ENCODE assay signal across 25 cellular contexts in genomic region chr10:54843932-54844331, GRCh38. TPM values are rescaled to one million over a fixed set of nuclear protein-coding genes. Genes with fewer than 3 reads are reported as not detected.
DNase-seq lines count a peak whose midpoint lies in the region; ATAC-seq and TF ChIP-seq lines count a peak whose summit lies in the region.
"Had no signal": no experiment of that assay in that cellular context is flagged by ENCODE, and none has a peak within 500 bp of the region (broad histone marks: within the 10 kb centered on the region; RNA-seq: fewer than 3 reads in every experiment).

No MANE protein-coding gene starts in this region.

- H3K27ac ChIP-seq in right atrium auricular region (peak overlapping the region in 1 of 2 donors; percentile 74), heart left ventricle (peak overlapping the region in 6 of 12 donors; percentile 24 to 62 (median 46)), SJCRH30 (no peak overlapping the region), ovary (no peak overlapping the region)
- H3K27ac ChIP-seq: A549; BLaER1 treated with 17β-estradiol and CSF1 and Interleukin-3, amounts not matched to agents 10 nM and 100 nM had no signal

- intact Hi-C loops in Right ventricle myocardium superior (cut with DNase I): no loop called here
- intact Hi-C loops in heart left ventricle (cut with DNase I): no loop called here
- intact Hi-C loops in ovary (cut with DNase I): no loop called here

- H3K36me3 ChIP-seq in right atrium auricular region (no peaks in the 10 kb centered on the region), heart left ventricle (no peaks in the 10 kb centered on the region), SJCRH30 (no peaks in the 10 kb centered on the region), ovary (no peaks in the 10 kb centered on the region)
- H3K36me3 ChIP-seq: BE2C; BLaER1 treated with 17β-estradiol and CSF1 and Interleukin-3, amounts not matched to agents 10 nM and 100 nM; HAP-1 had no signal

- H3K27me3 ChIP-seq in right atrium auricular region (no peaks in the 10 kb centered on the region), heart left ventricle (no peaks in the 10 kb centered on the region), SJCRH30 (no peaks in the 10 kb centered on the region), ovary (no peaks in the 10 kb centered on the region)
- H3K27me3 ChIP-seq: BE2C; BLaER1 treated with 17β-estradiol and CSF1 and Interleukin-3, amounts not matched to agents 10 nM and 100 nM had no signal

- H3K9me3 ChIP-seq in right atrium auricular region (peaks cover 0 to 3% of the 10 kb centered on the region in 2 donors), heart left ventricle (peaks cover 0 to 19% (median 0%) of the 10 kb centered on the region in 12 donors), SJCRH30 (replicated peaks) (no peaks in the 10 kb centered on the region), ovary (no peaks in the 10 kb centered on the region)
- H3K9me3 ChIP-seq: A549; BE2C; BLaER1 treated with 17β-estradiol and CSF1 and Interleukin-3, amounts not matched to agents 10 nM and 100 nM; HAP-1 had no signal

- peak; percentile 89 for ATAC-seq in Right ventricle myocardium superior (ENCODE audit: poor library complexity)
- ATAC-seq in heart left ventricle: peak in 3 of 4 donors; percentile 36 to 76 (median 62)
- ATAC-seq: A549 had no signal

- H3K4me3 ChIP-seq in right atrium auricular region (no peak overlapping the region), heart left ventricle (peak overlapping the region in 4 of 12 donors; percentile 6 to 35 (median 15)), SJCRH30 (no peak overlapping the region), ovary (no peak overlapping the region)
- H3K4me3 ChIP-seq: A549; BLaER1 treated with 17β-estradiol and CSF1 and Interleukin-3, amounts not matched to agents 10 nM and 100 nM; HAP-1 had no signal

- DNase-seq in Right ventricle myocardium superior: no peak
- no peak for DNase-seq in right atrium auricular region (ENCODE audit: low spot score)
- DNase-seq in heart left ventricle: no peak
- DNase-seq in inferior parietal cortex (ENCODE audit: extremely low spot score): peak; percentile 11
- peak; percentile 17 for DNase-seq in superior temporal gyrus (ENCODE audit: extremely low spot score)
- no peak for DNase-seq in SJCRH30
- no peak for DNase-seq in ovary
- DNase-seq in NCI-H187 (lab: John Stamatoyannopoulos, UW): no peak
- DNase-seq: 8988T; ACHN; AML-193; BE2C; CD4-positive, alpha-beta T cell; CD8-positive, alpha-beta memory T cell; DMS53; DMS79 treated with DMSO at 0.1 percent for 48 hours; GF-D8; GOT3; HFFc6 had no signal

- TF ChIP-seq POLR2A in heart left ventricle (IDR thresholded peaks at IDR 0.05): no peak
- TF ChIP-seq POLR2A in ovary (IDR thresholded peaks at IDR 0.05): no peak

- no peak for TF ChIP-seq CTCF in right atrium auricular region (IDR thresholded peaks at IDR 0.05)
- TF ChIP-seq CTCF in heart left ventricle (IDR thresholded peaks at IDR 0.05): no peak
- TF ChIP-seq CTCF in ovary (IDR thresholded peaks at IDR 0.05): no peak

- H3K4me1 ChIP-seq in right atrium auricular region: peaks cover 0 to 4% of the 10 kb centered on the region in 2 donors
- H3K4me1 ChIP-seq in heart left ventricle: peaks cover 0 to 8% (median 0%) of the 10 kb centered on the region in 12 donors
- no peaks in the 10 kb centered on the region for H3K4me1 ChIP-seq in SJCRH30
- no peaks in the 10 kb centered on the region for H3K4me1 ChIP-seq in ovary (ENCODE audit: insufficient read depth)
- H3K4me1 ChIP-seq: A549; BE2C; BLaER1 treated with 17β-estradiol and CSF1 and Interleukin-3, amounts not matched to agents 10 nM and 100 nM; HAP-1 had no signal

- TF ChIP-seq EP300 in ovary (IDR thresholded peaks at IDR 0.05): no peak

RNA-seq across cellular contexts. Expression of gene PCDH15, which starts 42.9 kb away (rescaled TPM):
- total RNA-seq in Right ventricle myocardium superior (0.16 TPM), right atrium auricular region (under 1 TPM; 0.19 to 0.51 TPM), heart left ventricle (under 1 TPM in 6 of 9 donors, not detected in 3; 0.09 to 0.93 (median 0.31) TPM), ovary (under 1 TPM in 1 of 7 donors, not detected in 6; 0.34 TPM)
- polyA plus RNA-seq in heart left ventricle (under 1 TPM; 0.04 to 0.06 TPM), ovary (under 1 TPM in 1 of 2 donors, not detected in 1; 0.02 TPM)
- total RNA-seq in SJCRH30 (2014; rRNA removed; shearing (Covaris generic)): 0.77 and 1.3 TPM in 2 replicates
- total RNA-seq: CD4-positive, alpha-beta T cell; CD8-positive, alpha-beta memory T cell; Daoy; G401; HFFc6 had no signal
- polyA plus RNA-seq: CD14-positive monocyte; CD8-positive, alpha-beta memory T cell had no signal

Comparison
In these comparisons a context has a peak if more than half of its experiments do, and no peak if none do; other contexts are left out.
1. DNase-seq: peak in inferior parietal cortex (single experiment) and superior temporal gyrus (single experiment); none in Right ventricle myocardium superior (single experiment), right atrium auricular region (single experiment), heart left ventricle (0 of 5), SJCRH30 (0 of 2), ovary (0 of 5) and NCI-H187 (0 of 2).